In the genomic region with DNA sequence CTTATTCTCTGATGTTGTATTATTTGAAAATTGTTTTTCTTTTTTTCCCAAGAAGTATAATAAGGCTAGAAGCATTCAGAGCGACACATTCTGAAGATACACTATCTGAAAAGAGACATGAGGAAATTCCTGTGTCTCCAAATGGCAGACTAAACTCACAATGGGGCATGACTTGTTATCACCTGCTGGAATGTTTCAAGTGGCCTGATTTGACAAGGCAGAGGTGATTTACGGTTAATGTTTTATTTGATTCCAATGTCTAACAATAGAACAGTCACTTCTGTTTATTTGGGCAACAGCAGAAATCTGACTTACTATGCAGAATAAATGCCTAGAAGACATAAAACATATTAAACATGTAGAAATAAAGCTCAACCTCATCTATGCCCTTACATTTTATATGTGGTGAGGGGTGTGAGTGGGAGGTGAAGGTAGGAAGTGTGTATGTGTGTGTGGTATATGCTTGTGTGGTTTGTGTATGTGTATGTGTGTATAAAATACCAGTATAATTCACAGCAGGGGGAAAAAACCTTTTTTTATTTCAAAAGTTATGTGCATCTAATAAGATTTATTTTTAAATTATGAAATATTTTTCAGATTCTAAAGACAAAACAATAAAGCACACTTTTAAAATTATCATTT, we compare ENCODE assay signal across 20 cellular contexts.
"Had no signal": no experiment of that assay in that cellular context is flagged by ENCODE, and none has a peak within 500 bp of the region (broad histone marks: within the 10 kb centered on the region; RNA-seq: fewer than 3 reads in every experiment).

No MANE protein-coding gene starts in this region.

- H3K9me3 ChIP-seq: colonic mucosa, thyroid gland had no signal

- H3K4me3 ChIP-seq: colonic mucosa, thyroid gland had no signal

- ATAC-seq: activated CD8-positive, alpha-beta memory T cell treated with anti-CD3 and anti-CD28 coated beads, Interleukin-2, amount 10 ng/mL, durations not matched to agents 7 days and 5 days; T-cell; WTC11 had no signal

- H3K27me3 ChIP-seq: colonic mucosa, thyroid gland had no signal

- DNase-seq: activated CD4-positive, alpha-beta memory T cell treated with anti-CD3 and anti-CD28 coated beads, Interleukin-2, amount 10 ng/mL, durations not matched to agents 7 days and 5 days; activated CD4-positive, alpha-beta T cell treated with anti-CD3 and anti-CD28 coated beads for 4 hours; activated CD8-positive, alpha-beta memory T cell treated with anti-CD3 and anti-CD28 coated beads, Interleukin-2, amount 10 ng/mL, durations not matched to agents 7 days and 5 days; activated naive CD4-positive, alpha-beta T cell treated with Interleukin-2 at 50 U/mL for 16 hours; activated naive CD8-positive, alpha-beta T cell treated with anti-CD3 and anti-CD28 coated beads, Interleukin-2, amount 10 ng/mL, durations not matched to agents 7 days and 5 days; amygdala; colonic mucosa; erythroblast; foreskin melanocyte; head of caudate nucleus; immature natural killer cell; midbrain; retina; stimulated activated CD4-positive, alpha-beta T cell treated with anti-CD3 and anti-CD28 coated beads, Interleukin-12 subunit alpha, Interleukin-12 subunit beta, amount 100 ng/mL, for 4 hours; stimulated activated CD4-positive, alpha-beta T cell treated with anti-CD3 and anti-CD28 coated beads, Interleukin-1b, Interleukin-23, amount 100 ng/mL, for 48 hours; stimulated activated CD8-positive, alpha-beta memory T cell treated with anti-CD3 and anti-CD28 coated beads, Interleukin-4, amount 100 ng/mL, for 48 hours; stimulated activated naive CD4-positive, alpha-beta T cell; T-cell; thyroid gland had no signal

- H3K4me1 ChIP-seq: colonic mucosa had no signal

- H3K27ac ChIP-seq: colonic mucosa, thyroid gland had no signal

- H3K36me3 ChIP-seq: colonic mucosa, thyroid gland had no signal
